In genomic region chr1:120913651-120914389, GRCh38 we compare ENCODE assay signal across 1 cellular context.
A peak's percentile ranks its signal among the peaks of the same experiment; 100 is the strongest.
TF ChIP-seq lines count a peak whose summit lies in the region.

No MANE protein-coding gene starts in this region.

TF ChIP-seq in HepG2, 621 proteins besides CTCF, POLR2A, EP300 and RAD21:
- peak; percentile 27; the same call in 1 of the 2 replicates for TF ChIP-seq ZNF687 (CRISPR knock-in tag; IDR thresholded peaks at IDR 0.05)
- TF ChIP-seq, protein P1, sequence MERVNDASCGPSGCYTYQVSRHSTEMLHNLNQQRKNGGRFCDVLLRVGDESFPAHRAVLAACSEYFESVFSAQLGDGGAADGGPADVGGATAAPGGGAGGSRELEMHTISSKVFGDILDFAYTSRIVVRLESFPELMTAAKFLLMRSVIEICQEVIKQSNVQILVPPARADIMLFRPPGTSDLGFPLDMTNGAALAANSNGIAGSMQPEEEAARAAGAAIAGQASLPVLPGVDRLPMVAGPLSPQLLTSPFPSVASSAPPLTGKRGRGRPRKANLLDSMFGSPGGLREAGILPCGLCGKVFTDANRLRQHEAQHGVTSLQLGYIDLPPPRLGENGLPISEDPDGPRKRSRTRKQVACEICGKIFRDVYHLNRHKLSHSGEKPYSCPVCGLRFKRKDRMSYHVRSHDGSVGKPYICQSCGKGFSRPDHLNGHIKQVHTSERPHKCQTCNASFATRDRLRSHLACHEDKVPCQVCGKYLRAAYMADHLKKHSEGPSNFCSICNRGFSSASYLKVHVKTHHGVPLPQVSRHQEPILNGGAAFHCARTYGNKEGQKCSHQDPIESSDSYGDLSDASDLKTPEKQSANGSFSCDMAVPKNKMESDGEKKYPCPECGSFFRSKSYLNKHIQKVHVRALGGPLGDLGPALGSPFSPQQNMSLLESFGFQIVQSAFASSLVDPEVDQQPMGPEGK (CRISPR knock-in tag; IDR thresholded peaks at IDR 0.05) = peak; percentile 32; the same call in 1 of the 2 replicates
- peak; percentile 48; the same call in 1 of the 2 replicates for TF ChIP-seq RFX3 (CRISPR knock-in tag; IDR thresholded peaks at IDR 0.05)
- TF ChIP-seq NAIF1 (CRISPR knock-in tag; IDR thresholded peaks at IDR 0.05; ENCODE audit: borderline replicate concordance) = 0 out of 2 replicates have a peak, but pooled peaks have one; percentile 26
- TF ChIP-seq GABPB1 (CRISPR knock-in tag; IDR thresholded peaks at IDR 0.05) = peak; percentile 59; the same call in 1 of the 2 replicates
- TF ChIP-seq HNRNPLL (IDR thresholded peaks at IDR 0.05; ENCODE audit: low read depth, low read length, poor library complexity, severe bottlenecking) = peak; percentile 70
